Comparison of ENCODE assay signal across 1 cellular context in genomic region chr17:4263282-4264215, GRCh38.
TF ChIP-seq lines count a peak whose summit lies in the region.

TSS of gene ANKFY1 (minus strand) at chr17:4263979. CDS start at chr17:4263941, 38 bp downstream.

TF ChIP-seq in HCT116, 20 proteins besides CTCF, POLR2A, EP300 and RAD21 (continued from another document):
- TF ChIP-seq, protein P1, sequence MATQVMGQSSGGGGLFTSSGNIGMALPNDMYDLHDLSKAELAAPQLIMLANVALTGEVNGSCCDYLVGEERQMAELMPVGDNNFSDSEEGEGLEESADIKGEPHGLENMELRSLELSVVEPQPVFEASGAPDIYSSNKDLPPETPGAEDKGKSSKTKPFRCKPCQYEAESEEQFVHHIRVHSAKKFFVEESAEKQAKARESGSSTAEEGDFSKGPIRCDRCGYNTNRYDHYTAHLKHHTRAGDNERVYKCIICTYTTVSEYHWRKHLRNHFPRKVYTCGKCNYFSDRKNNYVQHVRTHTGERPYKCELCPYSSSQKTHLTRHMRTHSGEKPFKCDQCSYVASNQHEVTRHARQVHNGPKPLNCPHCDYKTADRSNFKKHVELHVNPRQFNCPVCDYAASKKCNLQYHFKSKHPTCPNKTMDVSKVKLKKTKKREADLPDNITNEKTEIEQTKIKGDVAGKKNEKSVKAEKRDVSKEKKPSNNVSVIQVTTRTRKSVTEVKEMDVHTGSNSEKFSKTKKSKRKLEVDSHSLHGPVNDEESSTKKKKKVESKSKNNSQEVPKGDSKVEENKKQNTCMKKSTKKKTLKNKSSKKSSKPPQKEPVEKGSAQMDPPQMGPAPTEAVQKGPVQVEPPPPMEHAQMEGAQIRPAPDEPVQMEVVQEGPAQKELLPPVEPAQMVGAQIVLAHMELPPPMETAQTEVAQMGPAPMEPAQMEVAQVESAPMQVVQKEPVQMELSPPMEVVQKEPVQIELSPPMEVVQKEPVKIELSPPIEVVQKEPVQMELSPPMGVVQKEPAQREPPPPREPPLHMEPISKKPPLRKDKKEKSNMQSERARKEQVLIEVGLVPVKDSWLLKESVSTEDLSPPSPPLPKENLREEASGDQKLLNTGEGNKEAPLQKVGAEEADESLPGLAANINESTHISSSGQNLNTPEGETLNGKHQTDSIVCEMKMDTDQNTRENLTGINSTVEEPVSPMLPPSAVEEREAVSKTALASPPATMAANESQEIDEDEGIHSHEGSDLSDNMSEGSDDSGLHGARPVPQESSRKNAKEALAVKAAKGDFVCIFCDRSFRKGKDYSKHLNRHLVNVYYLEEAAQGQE (IDR thresholded peaks at IDR 0.05; ENCODE audit: low read depth), result no peak
- TF ChIP-seq SIN3A (IDR thresholded peaks at IDR 0.05; ENCODE audit: low read depth) (peak; percentile 74; the same call in 1 of the 2 replicates), JUND (IDR thresholded peaks at IDR 0.05) (no peak)
